In the genomic region with DNA sequence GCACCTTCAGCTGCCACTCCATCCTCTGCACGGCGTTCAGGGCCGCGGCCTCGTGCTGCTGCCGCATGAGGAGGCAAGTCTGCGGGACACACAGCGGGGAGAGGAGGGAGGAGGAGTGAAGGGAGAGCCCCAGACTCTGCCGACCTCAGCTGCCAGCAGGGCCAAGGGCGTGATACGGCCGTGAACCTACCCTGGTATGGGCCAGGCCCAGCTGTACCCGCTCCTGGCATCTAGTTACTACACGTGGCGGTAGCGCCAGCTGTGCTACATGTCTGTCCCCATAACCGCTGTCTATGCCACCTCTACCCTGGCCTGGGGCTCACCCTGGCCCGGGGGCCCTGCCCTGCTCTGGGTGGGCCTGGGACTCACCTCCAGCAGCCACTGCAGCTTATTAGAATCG, we compare ENCODE assay signal across 19 cellular contexts. TPM values are rescaled to one million over a fixed set of nuclear protein-coding genes. Genes with fewer than 3 reads are reported as not detected.
DNase-seq lines count a peak whose midpoint lies in the region; ATAC-seq, FAIRE-seq and TF ChIP-seq lines count a peak whose summit lies in the region.
"Had no signal": no experiment of that assay in that cellular context is flagged by ENCODE, and none has a peak within 500 bp of the region (broad histone marks: within the 10 kb centered on the region; RNA-seq: fewer than 3 reads in every experiment).

No MANE protein-coding gene starts in this region.

- intact Hi-C loops in K562 (cut with micrococcal nuclease): no loop called here
- intact Hi-C loops in testis (cut with DNase I; ENCODE audit: low total_unique reads): no loop called here

- H2AFZ ChIP-seq in K562 (ENCODE audit: low read depth, low read length) (no peak overlapping the region), mesenchymal stem cell (ENCODE audit: low read depth, low read length) (no peak overlapping the region)

- no peak overlapping the region for H3K4ac ChIP-seq in mesenchymal stem cell (ENCODE audit: low read depth in 1 of 2, low read length in 2 of 2)

- no peaks in the 10 kb centered on the region for H3K9me3 Mint-ChIP-seq in activated naive CD8-positive, alpha-beta T cell (ENCODE audit: low read depth)
- H3K9me3 Mint-ChIP-seq in activated naive CD8-positive, alpha-beta T cell treated with anti-CD3 and anti-CD28 coated beads for 36 hours: peaks cover 2% of the 10 kb centered on the region
- H3K9me3 Mint-ChIP-seq in stimulated activated naive CD8-positive, alpha-beta T cell treated with anti-CD3 and anti-CD28 coated beads, Interleukin-15, amount 100 ng/mL, for 72 hours: no peaks in the 10 kb centered on the region
- no peaks in the 10 kb centered on the region for H3K9me3 Mint-ChIP-seq in activated CD4-positive, alpha-beta memory T cell treated with anti-CD3 and anti-CD28 coated beads, Interleukin-2, amount 10 ng/mL, durations not matched to agents 7 days and 5 days
- H3K9me3 Mint-ChIP-seq: HFFc6 had no signal

- peak overlapping the region in 1 of 2 experiments; percentile 1 for H3K14ac ChIP-seq in mesenchymal stem cell (ENCODE audit: low read length in 2 of 2)

- ATAC-seq in K562: no peak
- ATAC-seq in stimulated activated naive CD8-positive, alpha-beta T cell treated with anti-CD3 and anti-CD28 coated beads, Interleukin-15, amount 100 ng/mL, for 72 hours: no peak

- H4K20me1 ChIP-seq in K562 (replicated peaks; ENCODE audit: control insufficient read depth, insufficient read depth, low read length): no peaks in the 10 kb centered on the region

- CTCF ChIA-PET in K562 (lab: Yijun Ruan, JAX; ENCODE audit: low intra/inter-chr PET ratio): no interaction called here
- CTCF ChIA-PET in activated CD4-positive, alpha-beta memory T cell treated with anti-CD3 and anti-CD28 coated beads, Interleukin-2, amount 10 ng/mL, durations not matched to agents 7 days and 5 days (lab: Charles Lee): no interaction called here

- 97% methylated on average over 12 of the region's 19 CpGs for WGBS in K562 (ENCODE audit: insufficient coverage, low coverage, missing lambda C conversion rate)
- WGBS in mesenchymal stem cell: 97% methylated on average over 19 of the region's 19 CpGs
- WGBS in testis, 2 donors: 77 to 80% methylated on average over 4 to 19 of the region's 19 CpGs

- no peaks in the 10 kb centered on the region for H3K4me1 Mint-ChIP-seq in activated naive CD8-positive, alpha-beta T cell (ENCODE audit: low read depth)
- no peaks in the 10 kb centered on the region for H3K4me1 Mint-ChIP-seq in activated naive CD8-positive, alpha-beta T cell treated with anti-CD3 and anti-CD28 coated beads for 36 hours
- peaks cover 10% of the 10 kb centered on the region for H3K4me1 Mint-ChIP-seq in stimulated activated naive CD8-positive, alpha-beta T cell treated with anti-CD3 and anti-CD28 coated beads, Interleukin-15, amount 100 ng/mL, for 72 hours
- no peaks in the 10 kb centered on the region for H3K4me1 Mint-ChIP-seq in activated CD4-positive, alpha-beta memory T cell treated with anti-CD3 and anti-CD28 coated beads, Interleukin-2, amount 10 ng/mL, durations not matched to agents 7 days and 5 days
- H3K4me1 Mint-ChIP-seq: CD14-positive monocyte had no signal

- H3K9me1 ChIP-seq in K562 (ENCODE audit: control insufficient read depth, insufficient read depth, low read length): no peaks in the 10 kb centered on the region

- H3K4me1 ChIP-seq in K562 (replicated peaks in 1 of 2; ENCODE audit: control insufficient read depth in 2 of 2, insufficient read depth in 2 of 2, low read length in 2 of 2): peaks cover 0 to 20% of the 10 kb centered on the region in 2 experiments; a peak in 1 of 5 replicates
- H3K4me1 ChIP-seq in mesenchymal stem cell (ENCODE audit: control insufficient read depth, insufficient read depth, low read depth, low read length): peaks cover 7% of the 10 kb centered on the region
- peaks cover 19% of the 10 kb centered on the region for H3K4me1 ChIP-seq in testis

- H3K27me3 ChIP-seq in K562 (ENCODE audit: control insufficient read depth in 2 of 2, insufficient read depth in 2 of 2, low read length in 2 of 2): no peaks in the 10 kb centered on the region
- H3K27me3 ChIP-seq in mesenchymal stem cell (ENCODE audit: control insufficient read depth in 1 of 2, insufficient read depth in 1 of 2, low read length in 2 of 2): no peaks in the 10 kb centered on the region
- no peaks in the 10 kb centered on the region for H3K27me3 ChIP-seq in testis
- H3K27me3 ChIP-seq: MG63 had no signal

- no TSS peak for BruUV-seq in K562 (replicated peaks; lab: Mats Ljungman, UMichigan)

- no peak overlapping the region for H3K4me3 ChIP-seq in K562
- peak overlapping the region in 1 of 2 experiments; percentile 60 for H3K4me3 ChIP-seq in mesenchymal stem cell (ENCODE audit: insufficient read depth in 1 of 2, low read depth in 1 of 2, low read length in 2 of 2)
- H3K4me3 ChIP-seq in testis: no peak overlapping the region
- H3K4me3 ChIP-seq: MG63 had no signal

- H3K18ac ChIP-seq in mesenchymal stem cell (ENCODE audit: low read depth in 1 of 2, low read length in 2 of 2): peak overlapping the region in 1 of 2 experiments; percentile 5

- peak overlapping the region in 1 of 2 experiments; percentile 15 for H2BK12ac ChIP-seq in mesenchymal stem cell (ENCODE audit: low read length in 2 of 2)

- no peaks in the 10 kb centered on the region for H3K9me3 ChIP-seq in K562 (replicated peaks; ENCODE audit: control insufficient read depth, insufficient read depth, low read depth, low read length)
- H3K9me3 ChIP-seq in mesenchymal stem cell (ENCODE audit: control insufficient read depth, low read length): no peaks in the 10 kb centered on the region
- H3K9me3 ChIP-seq in testis: no peaks in the 10 kb centered on the region
- H3K9me3 ChIP-seq: MG63 had no signal

- H3K4me2 ChIP-seq in K562 (ENCODE audit: insufficient read depth, low read length): no peak overlapping the region
- H3K4me2 ChIP-seq in mesenchymal stem cell (ENCODE audit: low read length, poor library complexity, severe bottlenecking): no peak overlapping the region

- H3K27me3 Mint-ChIP-seq in activated naive CD8-positive, alpha-beta T cell: no peaks in the 10 kb centered on the region
- H3K27me3 Mint-ChIP-seq in activated naive CD8-positive, alpha-beta T cell treated with anti-CD3 and anti-CD28 coated beads for 36 hours: no peaks in the 10 kb centered on the region
- no peaks in the 10 kb centered on the region for H3K27me3 Mint-ChIP-seq in stimulated activated naive CD8-positive, alpha-beta T cell treated with anti-CD3 and anti-CD28 coated beads, Interleukin-15, amount 100 ng/mL, for 72 hours
- H3K27me3 Mint-ChIP-seq in activated CD4-positive, alpha-beta memory T cell treated with anti-CD3 and anti-CD28 coated beads, Interleukin-2, amount 10 ng/mL, durations not matched to agents 7 days and 5 days: no peaks in the 10 kb centered on the region

- TF ChIP-seq POLR2A in K562 (conservative IDR thresholded peaks at IDR 0.05): peak; percentile 34
- TF ChIP-seq POLR2A in testis (IDR thresholded peaks at IDR 0.05): no peak

- no peak overlapping the region for H4K91ac ChIP-seq in mesenchymal stem cell (ENCODE audit: low read length)

- H3K36me3 Mint-ChIP-seq in activated naive CD8-positive, alpha-beta T cell: no peaks in the 10 kb centered on the region
- H3K36me3 Mint-ChIP-seq in activated naive CD8-positive, alpha-beta T cell treated with anti-CD3 and anti-CD28 coated beads for 36 hours: peaks cover 23% of the 10 kb centered on the region
- peaks cover 46% of the 10 kb centered on the region for H3K36me3 Mint-ChIP-seq in activated CD4-positive, alpha-beta memory T cell treated with anti-CD3 and anti-CD28 coated beads, Interleukin-2, amount 10 ng/mL, durations not matched to agents 7 days and 5 days (ENCODE audit: low read depth)

- TF ChIP-seq EP300 in K562 (IDR thresholded peaks at IDR 0.05; ENCODE audit: low read length): no peak

- no peak for DNase-seq in activated naive CD8-positive, alpha-beta T cell treated with anti-CD3 and anti-CD28 coated beads for 36 hours
- DNase-seq in K562 (ENCODE audit: extremely low read depth in 1 of 4, low spot score in 3 of 4) (no peak), mesenchymal stem cell (no peak), testis (no peak)
- DNase-seq in stimulated activated naive CD8-positive, alpha-beta T cell treated with anti-CD3 and anti-CD28 coated beads, Interleukin-15, amount 100 ng/mL, for 72 hours: no peak
- no peak for DNase-seq in stimulated activated CD4-positive, alpha-beta T cell treated with anti-CD3 and anti-CD28 coated beads, Interleukin-2, amount 100 ng/mL, for 48 hours
- DNase-seq in activated CD4-positive, alpha-beta memory T cell treated with anti-CD3 and anti-CD28 coated beads, Interleukin-2, amount 10 ng/mL, durations not matched to agents 7 days and 5 days: no peak
- DNase-seq: COR-L47, DMS53, GOT3, MG63, NCI-H1092 treated with DMSO at 0.1 percent for 48 hours, NCI-H1694 treated with DMSO at 0.1 percent for 48 hours, NCI-H345 had no signal

- H3K27ac ChIP-seq in K562 (ENCODE audit: extremely low read depth, low read depth, low read length) (no peak overlapping the region), mesenchymal stem cell (ENCODE audit: low read length, poor library complexity, severe bottlenecking) (no peak overlapping the region), testis (peak overlapping the region; percentile 4 to 84)

- H2BK120ac ChIP-seq in mesenchymal stem cell (ENCODE audit: low read depth, low read length): no peak overlapping the region

- POLR2A ChIA-PET in K562 (lab: Yijun Ruan, JAX): interaction anchor here (1.7 kb wide), 1 partner anchor 15 kb away, joined by 4 read pairs; no protein-coding TSS in a partner anchor
- POLR2A ChIA-PET in activated CD4-positive, alpha-beta memory T cell treated with anti-CD3 and anti-CD28 coated beads, Interleukin-2, amount 10 ng/mL, durations not matched to agents 7 days and 5 days (lab: Charles Lee): no interaction called here

- TF ChIP-seq CTCF in K562 (IDR thresholded peaks at IDR 0.05 in 2 of 3, conservative IDR thresholded peaks at IDR 0.05 in 1 of 3; ENCODE audit: insufficient read depth in 2 of 3, low read depth in 1 of 3, low read length in 3 of 3) (no peak), testis (IDR thresholded peaks at IDR 0.05) (no peak)

- H4K8ac ChIP-seq in mesenchymal stem cell (ENCODE audit: low read length): no peak overlapping the region

- H2BK5ac ChIP-seq in mesenchymal stem cell (ENCODE audit: low read depth, low read length, poor library complexity, severe bottlenecking): no peak overlapping the region

- no peak overlapping the region for H2BK15ac ChIP-seq in mesenchymal stem cell (ENCODE audit: low read depth, poor library complexity, severe bottlenecking)

- in situ Hi-C loops in K562 (cut with MboI): no loop called here

- H3K23ac ChIP-seq in mesenchymal stem cell (ENCODE audit: low read length in 2 of 2): no peak overlapping the region

- peak overlapping the region; percentile 1 for H3K27ac Mint-ChIP-seq in activated naive CD8-positive, alpha-beta T cell
- no peak overlapping the region for H3K27ac Mint-ChIP-seq in activated naive CD8-positive, alpha-beta T cell treated with anti-CD3 and anti-CD28 coated beads for 36 hours
- peak overlapping the region in 1 of 2 donors; percentile 48 for H3K27ac Mint-ChIP-seq in stimulated activated naive CD8-positive, alpha-beta T cell treated with anti-CD3 and anti-CD28 coated beads, Interleukin-15, amount 100 ng/mL, for 72 hours
- no peak overlapping the region for H3K27ac Mint-ChIP-seq in activated CD4-positive, alpha-beta memory T cell treated with anti-CD3 and anti-CD28 coated beads, Interleukin-2, amount 10 ng/mL, durations not matched to agents 7 days and 5 days
- H3K27ac Mint-ChIP-seq: CD14-positive monocyte had no signal

- FAIRE-seq in K562 (lab: Jason Lieb, UNC): no peak
- FAIRE-seq: GM12891, GM19239 had no signal

- H2AK5ac ChIP-seq in mesenchymal stem cell (ENCODE audit: low read length, severe bottlenecking): no peak overlapping the region

- no peaks in the 10 kb centered on the region; the same call in 2 of the 3 replicates for H3K79me2 ChIP-seq in K562 (ENCODE audit: control insufficient read depth, insufficient read depth, low read length)

- H3K36me3 ChIP-seq in K562 (ENCODE audit: control insufficient read depth, insufficient read depth, low read length) (peaks cover 67% of the 10 kb centered on the region), mesenchymal stem cell (ENCODE audit: control insufficient read depth in 1 of 2, insufficient read depth in 2 of 2, low read depth in 1 of 2, low read length in 2 of 2) (peaks cover 67 to 74% of the 10 kb centered on the region in 2 experiments), testis (ENCODE audit: low read depth, missing control alignments) (peaks cover 2% of the 10 kb centered on the region)

- no peak overlapping the region for H3K4me3 Mint-ChIP-seq in activated naive CD8-positive, alpha-beta T cell
- no peak overlapping the region for H3K4me3 Mint-ChIP-seq in activated naive CD8-positive, alpha-beta T cell treated with anti-CD3 and anti-CD28 coated beads for 36 hours
- no peak overlapping the region for H3K4me3 Mint-ChIP-seq in stimulated activated naive CD8-positive, alpha-beta T cell treated with anti-CD3 and anti-CD28 coated beads, Interleukin-15, amount 100 ng/mL, for 72 hours
- no peak overlapping the region for H3K4me3 Mint-ChIP-seq in activated CD4-positive, alpha-beta memory T cell treated with anti-CD3 and anti-CD28 coated beads, Interleukin-2, amount 10 ng/mL, durations not matched to agents 7 days and 5 days
- H3K4me3 Mint-ChIP-seq: CD14-positive monocyte, HFFc6 had no signal

- TF ChIP-seq RAD21 in K562 (CRISPR knock-in tag; conservative IDR thresholded peaks at IDR 0.05 in 1 of 2, IDR thresholded peaks at IDR 0.05 in 1 of 2): no peak

- H3K79me1 ChIP-seq in mesenchymal stem cell (replicated peaks; ENCODE audit: low read length, poor library complexity, severe bottlenecking): peaks cover 31% of the 10 kb centered on the region

- no peak overlapping the region for H3K9ac ChIP-seq in K562 (ENCODE audit: insufficient read depth in 1 of 2, low read depth in 2 of 2, low read length in 2 of 2)
- peak overlapping the region; percentile 64 for H3K9ac ChIP-seq in mesenchymal stem cell (ENCODE audit: low read length)

RNA-seq across cellular contexts. Expression of a gene that starts 51.1 kb away (rescaled TPM):
- 1 to 10 TPM; 8.9 to 9.6 TPM for total RNA-seq in activated naive CD8-positive, alpha-beta T cell treated with anti-CD3 and anti-CD28 coated beads for 36 hours
- total RNA-seq in K562 (2011; cell fraction: chromatin; rRNA removed; ENCODE audit: low replicate concordance): 47.1 and 61.9 TPM in 2 replicates
- 22.5 and 24.7 TPM in 2 replicates for total RNA-seq in K562 (2011; cell fraction: nucleolus; rRNA removed)
- 21.5 and 25.0 TPM in 2 replicates for total RNA-seq in K562 (2011; cell fraction: nucleoplasm; rRNA removed)
- total RNA-seq in K562 (2014; rRNA removed) (18.3 and 26.8 TPM in 2 replicates), K562 (2014; rRNA removed; fragmentation: Illumina TruSeq; extraction: Trizol) (7.4 and 8.2 TPM in 2 replicates), K562 (2015; rRNA removed; fragmentation: Illumina TruSeq; extraction: Trizol) (6.4 and 7.5 TPM in 2 replicates), K562 (2021) (12.4 and 14.3 TPM in 2 replicates), testis (10 to 100 TPM; 29.8 to 32.9 TPM)
- polyA plus RNA-seq in K562 (2011; rRNA removed) (6.9 and 9.7 TPM in 2 replicates), K562 (2014; fragmentation: Illumina TruSeq; extraction: Trizol) (7.4 and 7.5 TPM in 2 replicates), K562 (2014; fragmentation: Nextera tagmentation; extraction: Ambion mirVana) (under 1 TPM; 0.70 to 0.80 TPM), K562 (2014; rRNA removed) (33.9 and 60.6 TPM in 2 replicates), testis (ENCODE audit: insufficient read depth, low read depth, low replicate concordance) (21.0 TPM)
- polyA plus RNA-seq in K562 (2011; cell fraction: cytosol; rRNA removed): 5.1 and 5.2 TPM in 2 replicates
- 12.6 and 18.5 TPM in 2 replicates for polyA plus RNA-seq in K562 (2011; cell fraction: nucleus; rRNA removed)
- 6.3 and 7.9 TPM in 2 replicates for polyA plus RNA-seq in K562 (2012)
- 16.9 and 19.1 TPM in 2 replicates for polyA minus RNA-seq in K562 (2011; rRNA and poly(A)+ RNA removed)
- 7.0 and 9.8 TPM in 2 replicates for polyA minus RNA-seq in K562 (2011; cell fraction: cytosol; rRNA and poly(A)+ RNA removed)
- 9.3 and 12.1 TPM in 2 replicates for polyA minus RNA-seq in K562 (2011; cell fraction: nucleus; rRNA and poly(A)+ RNA removed)
- polyA plus RNA-seq in mesenchymal stem cell (2013, experiment 1 of 2): 3.8 TPM
- polyA plus RNA-seq in mesenchymal stem cell (2013, experiment 2 of 2): 4.3 TPM
- 1 to 10 TPM; 6.6 to 6.8 TPM for total RNA-seq in activated CD4-positive, alpha-beta memory T cell treated with anti-CD3 and anti-CD28 coated beads, Interleukin-2, amount 10 ng/mL, durations not matched to agents 7 days and 5 days

Comparison
In these comparisons a context has a peak if more than half of its experiments do, and no peak if none do; other contexts are left out.
1. H3K27ac ChIP-seq: peak in testis (2 of 2); none in K562 (single experiment) and mesenchymal stem cell (single experiment).